15 cellular contexts compared by ENCODE assay signal in the genomic region with DNA sequence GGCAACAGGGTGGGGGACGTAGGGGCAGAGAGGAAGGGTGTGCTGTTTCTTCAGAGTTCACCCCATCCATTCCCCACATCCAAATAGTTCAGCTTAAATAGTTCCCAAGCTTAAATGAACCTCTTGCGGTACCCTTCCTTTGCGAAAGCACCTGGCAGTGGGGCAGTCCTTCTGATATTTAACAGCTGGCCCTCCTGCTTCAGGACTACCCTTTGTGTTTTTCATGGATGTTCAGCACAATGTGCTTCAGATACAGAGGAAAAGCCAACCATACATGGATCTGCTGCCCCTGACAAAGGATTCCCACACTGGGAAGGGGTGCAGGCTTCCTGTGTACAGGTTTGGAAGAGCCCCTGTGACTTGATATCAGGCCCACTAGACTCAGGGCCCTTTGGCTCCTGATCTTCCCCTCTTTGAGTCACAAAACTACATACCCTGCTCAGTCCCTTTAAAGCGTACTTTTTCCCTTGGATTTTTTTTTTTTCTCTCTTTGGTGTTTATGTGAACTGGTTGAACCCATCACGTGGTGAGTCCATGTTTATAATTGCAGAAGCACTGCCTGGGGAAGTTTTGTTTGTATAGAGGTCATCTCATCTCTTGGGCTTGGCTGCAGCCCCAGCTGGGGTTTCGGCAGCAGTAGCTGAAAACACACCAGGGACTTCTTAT. TPM values are rescaled to one million over a fixed set of nuclear protein-coding genes. Genes with fewer than 3 reads are reported as not detected.
DNase-seq lines count a peak whose midpoint lies in the region; ATAC-seq and TF ChIP-seq lines count a peak whose summit lies in the region.
"Had no signal": no experiment of that assay in that cellular context is flagged by ENCODE, and none has a peak within 500 bp of the region (broad histone marks: within the 10 kb centered on the region; RNA-seq: fewer than 3 reads in every experiment).

No MANE protein-coding gene starts in this region.

- ATAC-seq in Right ventricle myocardium superior (ENCODE audit: poor library complexity) (peak; percentile 59), HG03378 (IDR thresholded peaks at IDR 0.05; ENCODE audit: unreplicated experiment) (no peak), GM19023 (IDR thresholded peaks at IDR 0.05; ENCODE audit: unreplicated experiment) (no peak)
- ATAC-seq: A549 had no signal

- peaks cover 30% of the 10 kb centered on the region for H3K4me1 Mint-ChIP-seq in nephron progenitor cell

- H3K27ac Mint-ChIP-seq in nephron progenitor cell = peak overlapping the region; percentile 47

- peaks cover 7% of the 10 kb centered on the region for H3K27me3 Mint-ChIP-seq in nephron progenitor cell (ENCODE audit: low read depth, poor library complexity)

- no peak for TF ChIP-seq CTCF in nephron progenitor cell (IDR thresholded peaks at IDR 0.05)

- H3K9me3 Mint-ChIP-seq in nephron progenitor cell = no peaks in the 10 kb centered on the region

- no peak overlapping the region for H3K4me3 Mint-ChIP-seq in nephron progenitor cell

- intact Hi-C loops in Right ventricle myocardium superior (cut with DNase I) (no loop called here), cardiac septum (cut with DNase I) (no loop called here), head of caudate nucleus (cut with DNase I) (no loop called here)

- DNase-seq in Right ventricle myocardium superior (no peak), cardiac septum (ENCODE audit: low spot score) (no peak), foreskin melanocyte (peak; percentile 34), nephron progenitor cell (no peak), head of caudate nucleus (no peak), NCI-H1436 treated with DMSO at 0.1 percent for 48 hours (lab: John Stamatoyannopoulos, UW) (no peak)
- DNase-seq: activated T-cell treated with anti-CD3 and anti-CD28 coated beads for 4 hours; amygdala; effector CD4-positive, alpha-beta T cell; NCI-H226; stimulated activated CD4-positive, alpha-beta T cell treated with anti-CD3 and anti-CD28 coated beads, Interleukin-1b, Interleukin-23, amount 100 ng/mL, for 48 hours; stimulated activated naive CD4-positive, alpha-beta T cell treated with Interleukin-2 at 50 U/mL for 16 hours had no signal

- peaks cover 4% of the 10 kb centered on the region for H3K36me3 Mint-ChIP-seq in nephron progenitor cell (ENCODE audit: low read depth)

RNA-seq across cellular contexts. Expression of gene IGFBP5, which starts 45.3 kb away (rescaled TPM):
- 134 TPM for total RNA-seq in Right ventricle myocardium superior
- total RNA-seq in cardiac septum = 191 TPM
